In the genomic region with DNA sequence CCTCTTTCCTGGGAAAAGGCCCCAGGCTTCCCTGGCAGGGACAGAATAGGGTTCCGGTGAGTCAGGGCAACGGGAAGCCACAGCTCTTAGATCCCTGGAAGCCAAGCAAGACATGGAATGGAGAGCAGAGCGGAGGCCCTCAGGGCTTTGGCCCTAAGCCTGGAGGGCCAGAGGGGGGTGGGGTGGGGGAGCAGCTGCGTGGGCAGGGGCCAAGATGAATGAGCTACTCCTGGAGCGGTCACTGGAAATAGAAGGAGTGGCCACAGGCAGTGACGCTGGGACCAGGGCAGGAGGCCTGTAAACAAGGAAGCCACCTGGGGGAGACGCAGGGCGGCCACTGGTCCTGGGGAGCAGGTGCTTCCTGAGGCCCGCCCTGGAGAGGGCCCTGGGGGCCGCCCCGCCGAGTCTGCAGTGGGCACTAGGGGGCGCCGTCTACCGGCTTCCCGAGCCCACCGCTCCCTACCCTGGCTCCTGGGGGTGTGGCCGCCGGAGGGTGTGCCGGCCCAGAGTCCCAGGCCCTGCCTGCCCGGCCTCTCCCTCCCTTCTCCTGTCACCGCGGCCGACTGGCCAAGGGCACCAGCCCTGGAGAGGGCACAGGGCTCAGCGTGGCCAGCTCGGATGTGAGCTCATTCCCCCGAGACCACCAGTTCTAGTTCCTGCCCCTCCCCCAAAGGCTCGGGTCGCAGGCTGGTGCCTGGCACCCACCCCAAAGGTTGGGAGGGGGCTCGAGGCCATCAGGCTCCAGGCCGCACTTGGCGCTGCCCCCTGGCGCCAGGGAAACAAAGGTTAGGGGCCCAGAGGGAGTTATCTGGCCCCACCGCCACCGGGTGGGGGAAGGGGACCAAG, we compare ENCODE assay signal across 8 cellular contexts. TPM values are rescaled to one million over a fixed set of nuclear protein-coding genes. Genes with fewer than 3 reads are reported as not detected.
A peak's percentile ranks its signal among the peaks of the same experiment; 100 is the strongest.
DNase-seq lines count a peak whose midpoint lies in the region; ATAC-seq, FAIRE-seq and TF ChIP-seq lines count a peak whose summit lies in the region.

No MANE protein-coding gene starts in this region.

- no peak for FAIRE-seq in astrocyte (lab: Jason Lieb, UNC)

- TF ChIP-seq CTCF in astrocyte (IDR thresholded peaks at IDR 0.05; ENCODE audit: insufficient read depth, low read depth, low read length) (peak; percentile 21), retinal pigment epithelial cell (conservative IDR thresholded peaks at IDR 0.05; ENCODE audit: low read depth, low read length) (peak; percentile 81)

- peaks cover 21% of the 10 kb centered on the region for H3K4me1 ChIP-seq in astrocyte (ENCODE audit: insufficient read depth, low read length)

- no peaks in the 10 kb centered on the region for H3K9me3 Mint-ChIP-seq in T-helper 2 cell treated with Interferon-gamma antibody and Interleukin-4, amounts not matched to agents 5 μg/mL and 100 μg/mL, for 36 hours
- H3K9me3 Mint-ChIP-seq in astrocyte (ENCODE audit: unreplicated experiment) = no peaks in the 10 kb centered on the region

- H3K27ac Mint-ChIP-seq in T-helper 2 cell treated with Interferon-gamma antibody and Interleukin-4, amounts not matched to agents 5 μg/mL and 100 μg/mL, for 36 hours = no peak overlapping the region
- H3K27ac Mint-ChIP-seq in astrocyte (ENCODE audit: unreplicated experiment) = no peak overlapping the region

- H3K4me3 ChIP-seq in astrocyte (ENCODE audit: insufficient read depth, low read depth, low read length) = peak overlapping the region; percentile 45
- peak overlapping the region; percentile 54 for H3K4me3 ChIP-seq in retinal pigment epithelial cell (ENCODE audit: low read length)

- peaks cover 5% of the 10 kb centered on the region for H3K79me2 ChIP-seq in astrocyte (ENCODE audit: insufficient read depth, low read length)

- peak; percentile 97 for DNase-seq in GM04504 (ENCODE audit: low read depth)
- peak; percentile 84 for DNase-seq in NCI-H1436 (lab: John Stamatoyannopoulos, UW)
- DNase-seq in T-helper 2 cell treated with Interferon-gamma antibody and Interleukin-4, amounts not matched to agents 5 μg/mL and 100 μg/mL, for 36 hours (ENCODE audit: low spot score) = peak; percentile 75
- DNase-seq in astrocyte (ENCODE audit: low read depth) = peak; percentile 90
- DNase-seq in hepatic stellate cell (ENCODE audit: low spot score) = peak; percentile 86
- DNase-seq in retinal pigment epithelial cell (ENCODE audit: low read depth) = peak; percentile 47
- DNase-seq in middle frontal gyrus (ENCODE audit: extremely low spot score, low spot score) = no peak

- H2AFZ ChIP-seq in astrocyte (ENCODE audit: low read depth, low read length) = peak overlapping the region; percentile 42

- H3K27me3 Mint-ChIP-seq in T-helper 2 cell treated with Interferon-gamma antibody and Interleukin-4, amounts not matched to agents 5 μg/mL and 100 μg/mL, for 36 hours (ENCODE audit: low read depth) = no peaks in the 10 kb centered on the region
- H3K27me3 Mint-ChIP-seq in astrocyte (ENCODE audit: low read depth, unreplicated experiment) = peaks cover 4% of the 10 kb centered on the region

- peaks cover 9% of the 10 kb centered on the region for H3K36me3 ChIP-seq in astrocyte (ENCODE audit: insufficient read depth, low read length)

- H3K9ac ChIP-seq in astrocyte (ENCODE audit: low read length) = peak overlapping the region; percentile 73

- no peaks in the 10 kb centered on the region for H3K27me3 ChIP-seq in astrocyte (ENCODE audit: insufficient read depth, low read length)

- peak; percentile 62 for ATAC-seq in HG02642 (IDR thresholded peaks at IDR 0.05; ENCODE audit: poor library complexity, unreplicated experiment)

- H3K4me2 ChIP-seq in astrocyte (ENCODE audit: low read length) = peak overlapping the region; percentile 89

- peak overlapping the region; percentile 68 for H3K27ac ChIP-seq in astrocyte (ENCODE audit: low read depth, low read length)

- peaks cover 37% of the 10 kb centered on the region for H4K20me1 ChIP-seq in astrocyte (ENCODE audit: insufficient read depth, low read length)

- H3K36me3 Mint-ChIP-seq in T-helper 2 cell treated with Interferon-gamma antibody and Interleukin-4, amounts not matched to agents 5 μg/mL and 100 μg/mL, for 36 hours (ENCODE audit: low read depth) = peaks cover 17% of the 10 kb centered on the region
- H3K36me3 Mint-ChIP-seq in astrocyte (ENCODE audit: low read depth, unreplicated experiment) = peaks cover 14% of the 10 kb centered on the region

- H3K4me1 Mint-ChIP-seq in T-helper 2 cell treated with Interferon-gamma antibody and Interleukin-4, amounts not matched to agents 5 μg/mL and 100 μg/mL, for 36 hours (ENCODE audit: low read depth) = peaks cover 14% of the 10 kb centered on the region
- H3K4me1 Mint-ChIP-seq in astrocyte (ENCODE audit: low read depth, unreplicated experiment) = no peaks in the 10 kb centered on the region

- H3K9me3 ChIP-seq in astrocyte (ENCODE audit: insufficient read depth, low read depth, low read length) = no peaks in the 10 kb centered on the region

- peak overlapping the region; percentile 76 for H3K4me3 Mint-ChIP-seq in T-helper 2 cell treated with Interferon-gamma antibody and Interleukin-4, amounts not matched to agents 5 μg/mL and 100 μg/mL, for 36 hours
- no peak overlapping the region for H3K4me3 Mint-ChIP-seq in astrocyte (ENCODE audit: unreplicated experiment)

RNA-seq across cellular contexts. Expression of gene VPS18, which starts 12.1 kb away (rescaled TPM):
- 35.8 and 37.6 TPM in 2 replicates for total RNA-seq in astrocyte

RNA-seq across cellular contexts. Expression of gene DLL4, which starts 22.8 kb away (rescaled TPM):
- total RNA-seq in astrocyte = 0.09 and 0.29 TPM in 2 replicates

RNA-seq across cellular contexts. Expression of gene RHOV, which starts 32.3 kb away (rescaled TPM):
- 0.43 and 0.61 TPM in 2 replicates for total RNA-seq in astrocyte

RNA-seq across cellular contexts. Expression of gene CHAC1, which starts 46.9 kb away (rescaled TPM):
- 55.9 and 70.8 TPM in 2 replicates for total RNA-seq in astrocyte
